ENCODE assay signal across 11 cellular contexts in genomic region chr6:15501806-15502450, GRCh38.
A peak's percentile ranks its signal among the peaks of the same experiment; 100 is the strongest.
DNase-seq lines count a peak whose midpoint lies in the region; ATAC-seq and TF ChIP-seq lines count a peak whose summit lies in the region.
"Had no signal": no experiment of that assay in that cellular context is flagged by ENCODE, and none has a peak within 500 bp of the region (broad histone marks: within the 10 kb centered on the region; RNA-seq: fewer than 3 reads in every experiment).

No MANE protein-coding gene starts in this region.

- no peak for TF ChIP-seq CTCF in ascending aorta (IDR thresholded peaks at IDR 0.05)
- no peak for TF ChIP-seq CTCF in sigmoid colon (IDR thresholded peaks at IDR 0.05)
- no peak for TF ChIP-seq CTCF in HFFc6 (IDR thresholded peaks at IDR 0.05)

- H3K9me2 ChIP-seq in Karpas-422 (replicated peaks; ENCODE audit: insufficient read depth, low read length), result no peaks in the 10 kb centered on the region

- H2AFZ ChIP-seq in Karpas-422 (ENCODE audit: low read length), result no peak overlapping the region

- H3K27ac Mint-ChIP-seq in HFFc6, result no peak overlapping the region

- H3K9me3 ChIP-seq in ascending aorta, result no peaks in the 10 kb centered on the region
- no peaks in the 10 kb centered on the region for H3K9me3 ChIP-seq in sigmoid colon
- H3K9me3 ChIP-seq in Karpas-422 (ENCODE audit: low read length), result no peaks in the 10 kb centered on the region

- H3K4me2 ChIP-seq in Karpas-422 (ENCODE audit: low read depth, low read length, poor library complexity, severe bottlenecking), result no peak overlapping the region
- H3K4me2 ChIP-seq: KMS-11 had no signal

- peak; percentile 62 for DNase-seq in H4 (ENCODE audit: low spot score)
- no peak for DNase-seq in ascending aorta (ENCODE audit: low spot score in 2 of 2)
- DNase-seq in left cardiac atrium, result peak; percentile 67
- peak; percentile 81 for DNase-seq in sigmoid colon
- DNase-seq in HFFc6, result no peak
- no peak for DNase-seq in Karpas-422
- no peak for DNase-seq in sciatic nerve (ENCODE audit: low spot score)
- DNase-seq: HCEC 1CT had no signal

- H3K4me3 ChIP-seq in ascending aorta (no peak overlapping the region), sigmoid colon (no peak overlapping the region), Karpas-422 (ENCODE audit: low read length) (no peak overlapping the region)

- TF ChIP-seq EP300 in sigmoid colon (IDR thresholded peaks at IDR 0.05), result no peak

- H3K4me1 ChIP-seq in ascending aorta (peaks cover 0 to 18% of the 10 kb centered on the region in 2 donors), sigmoid colon (peaks cover 0 to 50% (median 36%) of the 10 kb centered on the region in 4 donors), Karpas-422 (ENCODE audit: low read length) (no peaks in the 10 kb centered on the region)

- H3K9me3 Mint-ChIP-seq in HFFc6, result no peaks in the 10 kb centered on the region
- H3K9me3 Mint-ChIP-seq: activated T-helper 1 cell treated with anti-CD3 and anti-CD28 coated beads, Interleukin-12 subunit alpha, Interleukin-12 subunit beta, Interleukin-2, Interleukin-4 antibody, amounts not matched to agents 30 ng/mL and 10 ng/mL and 1 ng/mL, durations not matched to agents 14 hours and 24 hours and 36 hours had no signal

- WGBS in sigmoid colon, 2 donors, result 79% methylated on average over 21 of the region's 21 CpGs

- H3K36me3 Mint-ChIP-seq in HFFc6 (ENCODE audit: low read depth), result peaks cover 23% of the 10 kb centered on the region

- no peaks in the 10 kb centered on the region for H4K20me1 ChIP-seq in Karpas-422 (ENCODE audit: insufficient read depth, low read depth, low read length)

- H3K27me3 ChIP-seq in ascending aorta (no peaks in the 10 kb centered on the region), sigmoid colon (no peaks in the 10 kb centered on the region), Karpas-422 (ENCODE audit: low read length) (no peaks in the 10 kb centered on the region)

- peaks cover 10% of the 10 kb centered on the region for H3K27me3 Mint-ChIP-seq in HFFc6 (ENCODE audit: insufficient read depth)

- H3K9ac ChIP-seq in Karpas-422 (ENCODE audit: low read length), result no peak overlapping the region
- H3K9ac ChIP-seq: KMS-11 had no signal

- peaks cover 39% of the 10 kb centered on the region for H3K4me1 Mint-ChIP-seq in HFFc6 (ENCODE audit: low read depth)

- H3K27ac ChIP-seq in ascending aorta (peak overlapping the region; percentile 14 to 27), sigmoid colon (peak overlapping the region in 2 of 4 donors; percentile 15 to 39), Karpas-422 (ENCODE audit: low read length) (no peak overlapping the region)
- H3K27ac ChIP-seq: KMS-11 had no signal

- H3K79me2 ChIP-seq in Karpas-422 (ENCODE audit: low read length), result no peaks in the 10 kb centered on the region

- TF ChIP-seq POLR2A in sigmoid colon (IDR thresholded peaks at IDR 0.05), result no peak

- intact Hi-C loops in ascending aorta (cut with DNase I) (loop anchor here (5.0 kb wide), 1 partner anchor 1290 kb away; no protein-coding TSS in a partner anchor), left cardiac atrium (cut with DNase I) (loop anchor here (5.0 to 10.0 kb wide), 2 partner anchors 120 to 123 kb away; no protein-coding TSS in a partner anchor), sigmoid colon (cut with DNase I) (no loop called here), sciatic nerve (cut with DNase I) (no loop called here)

- no peak overlapping the region for H3K4me3 Mint-ChIP-seq in HFFc6
- H3K4me3 Mint-ChIP-seq: activated T-helper 1 cell treated with anti-CD3 and anti-CD28 coated beads, Interleukin-12 subunit alpha, Interleukin-12 subunit beta, Interleukin-2, Interleukin-4 antibody, amounts not matched to agents 30 ng/mL and 10 ng/mL and 1 ng/mL, durations not matched to agents 14 hours and 24 hours and 36 hours had no signal

- H3K36me3 ChIP-seq in ascending aorta (peaks cover 7 to 19% of the 10 kb centered on the region in 2 donors), sigmoid colon (peaks cover 0 to 36% (median 2%) of the 10 kb centered on the region in 4 donors), Karpas-422 (ENCODE audit: insufficient read depth, low read length) (no peaks in the 10 kb centered on the region)

- ATAC-seq in left cardiac atrium (peak; percentile 19 to 60), sciatic nerve (no peak), HG03571 (IDR thresholded peaks at IDR 0.05; ENCODE audit: unreplicated experiment) (no peak)

Comparison
In these comparisons a context has a peak if more than half of its experiments do, and no peak if none do; other contexts are left out.
1. DNase-seq: peak in H4 (single experiment), left cardiac atrium (single experiment) and sigmoid colon (single experiment); none in ascending aorta (0 of 2), HFFc6 (single experiment), Karpas-422 (single experiment) and sciatic nerve (single experiment).
2. ATAC-seq: peak in left cardiac atrium (2 of 2); none in sciatic nerve (single experiment) and HG03571 (single experiment).
3. intact Hi-C loops: an anchor here in ascending aorta (5.0 kb wide) and left cardiac atrium (5.0 to 10.0 kb wide); none called in sigmoid colon and sciatic nerve.